3 cellular contexts compared by ENCODE assay signal in the genomic region with DNA sequence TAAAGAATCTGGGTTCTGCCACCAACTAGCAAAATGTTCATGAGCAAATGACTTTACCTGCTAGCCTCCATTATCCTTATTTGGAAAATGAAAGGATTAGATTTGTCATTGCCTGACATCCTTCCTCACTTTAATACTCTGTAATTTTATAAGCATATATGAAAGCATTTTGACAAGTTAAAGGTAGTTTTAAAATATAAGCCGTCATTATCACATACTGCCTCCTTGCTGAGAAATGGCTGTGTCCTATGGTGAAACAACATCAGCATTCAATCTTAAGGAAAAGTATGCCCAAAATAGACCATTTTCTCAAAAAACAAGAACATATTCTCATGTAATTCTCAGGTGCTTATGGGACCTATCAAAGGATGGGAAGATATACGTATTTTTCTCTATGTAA.
"Had no signal": no experiment of that assay in that cellular context is flagged by ENCODE, and none has a peak within 500 bp of the region (broad histone marks: within the 10 kb centered on the region; RNA-seq: fewer than 3 reads in every experiment).

No MANE protein-coding gene starts in this region.

- H3K4me3 ChIP-seq: GM12878 had no signal

- DNase-seq: GDM1, GF-D8 had no signal
